In the genomic region with DNA sequence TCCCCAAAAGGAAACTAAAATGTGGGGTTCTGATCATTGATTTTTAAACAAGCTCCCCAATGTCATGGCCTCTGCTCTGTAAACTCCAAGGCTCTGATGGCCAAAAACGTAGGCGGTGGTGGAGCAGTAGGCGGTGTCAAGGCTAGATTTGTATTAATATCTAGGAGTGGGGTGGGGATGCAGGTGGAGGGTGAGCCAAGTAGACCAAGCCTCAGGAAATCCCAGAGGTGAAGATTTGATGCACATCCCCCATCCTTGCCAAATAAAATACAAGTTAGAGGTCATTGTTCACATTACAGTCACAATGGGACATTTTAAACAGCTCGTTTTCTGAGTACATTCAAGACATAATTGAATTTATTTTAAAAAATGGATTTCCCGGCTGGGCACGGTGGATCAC, we compare ENCODE assay signal across 22 cellular contexts.
"Had no signal": no experiment of that assay in that cellular context is flagged by ENCODE, and none has a peak within 500 bp of the region (broad histone marks: within the 10 kb centered on the region; RNA-seq: fewer than 3 reads in every experiment).

No MANE protein-coding gene starts in this region.

- H3K36me3 Mint-ChIP-seq: naive thymus-derived CD8-positive, alpha-beta T cell; neural progenitor cell had no signal

- H3K9me3 ChIP-seq: thyroid gland had no signal

- H3K4me3 ChIP-seq: dorsolateral prefrontal cortex, neural progenitor cell, smooth muscle cell, thyroid gland had no signal

- DNase-seq: central memory CD4-positive, alpha-beta T cell; dorsolateral prefrontal cortex; effector CD4-positive, alpha-beta T cell; head of caudate nucleus; hippocampal formation; immature natural killer cell; islet precursor cell; kidney glomerular epithelial cell; naive thymus-derived CD8-positive, alpha-beta T cell; stimulated activated CD4-positive, alpha-beta T cell treated with anti-CD3 and anti-CD28 coated beads, Interleukin-12 subunit alpha, Interleukin-12 subunit beta, amount 100 ng/mL, for 4 hours; stimulated activated CD4-positive, alpha-beta T cell treated with anti-CD3 and anti-CD28 coated beads, Interleukin-1b, Interleukin-23, amount 100 ng/mL, for 48 hours; stimulated activated CD4-positive, alpha-beta T cell treated with anti-CD3 and anti-CD28 coated beads, Interleukin-4, amount 100 ng/mL, for 1 hour; stimulated activated CD8-positive, alpha-beta memory T cell treated with anti-CD3 and anti-CD28 coated beads, Interleukin-4, amount 100 ng/mL, for 48 hours; stimulated activated naive CD4-positive, alpha-beta T cell; stimulated activated naive CD8-positive, alpha-beta T cell treated with anti-CD3 and anti-CD28 coated beads, Interleukin-15, amount 100 ng/mL, for 72 hours; thyroid gland had no signal

- H3K4me3 Mint-ChIP-seq: immature natural killer cell; naive thymus-derived CD8-positive, alpha-beta T cell; neural progenitor cell; stimulated activated naive CD8-positive, alpha-beta T cell treated with anti-CD3 and anti-CD28 coated beads, Interleukin-15, amount 100 ng/mL, for 72 hours; type B pancreatic cell had no signal

- H3K27ac Mint-ChIP-seq: naive thymus-derived CD8-positive, alpha-beta T cell; progenitor cell of endocrine pancreas; stimulated activated naive CD8-positive, alpha-beta T cell treated with anti-CD3 and anti-CD28 coated beads, Interleukin-15, amount 100 ng/mL, for 72 hours; type B pancreatic cell had no signal

- H3K27me3 ChIP-seq: dorsolateral prefrontal cortex, neural progenitor cell, thyroid gland had no signal

- H3K36me3 ChIP-seq: neural progenitor cell, thyroid gland had no signal

- ATAC-seq: naive thymus-derived CD8-positive, alpha-beta T cell; sciatic nerve; stimulated activated naive CD8-positive, alpha-beta T cell treated with anti-CD3 and anti-CD28 coated beads, Interleukin-15, amount 100 ng/mL, for 72 hours had no signal

- H3K27me3 Mint-ChIP-seq: naive thymus-derived CD8-positive, alpha-beta T cell; stimulated activated naive CD8-positive, alpha-beta T cell treated with anti-CD3 and anti-CD28 coated beads, Interleukin-15, amount 100 ng/mL, for 72 hours; type B pancreatic cell had no signal

- H3K27ac ChIP-seq: neural progenitor cell, parathyroid adenoma, thyroid gland had no signal

- H3K9me3 Mint-ChIP-seq: immature natural killer cell; naive thymus-derived CD8-positive, alpha-beta T cell; neural progenitor cell; stimulated activated naive CD8-positive, alpha-beta T cell treated with anti-CD3 and anti-CD28 coated beads, Interleukin-15, amount 100 ng/mL, for 72 hours; type B pancreatic cell had no signal
